Comparison of ENCODE assay signal across 35 cellular contexts in genomic region chr12:43571885-43572284, GRCh38. TPM values are rescaled to one million over a fixed set of nuclear protein-coding genes. Genes with fewer than 3 reads are reported as not detected.
"Had no signal": no experiment of that assay in that cellular context is flagged by ENCODE, and none has a peak within 500 bp of the region (broad histone marks: within the 10 kb centered on the region; RNA-seq: fewer than 3 reads in every experiment).

No MANE protein-coding gene starts in this region.

- H3K4me1 ChIP-seq: esophagus muscularis mucosa, foreskin keratinocyte, gastrocnemius medialis, heart left ventricle had no signal

- H3K4me1 Mint-ChIP-seq: activated B cell treated with CpG ODN at 0.5 μM for 24 hours; activated T-helper 17 cell treated with anti-CD3 and anti-CD28 coated beads, Interleukin-2, amount 50 U/mL, for 72 hours; central memory CD8-positive, alpha-beta T cell; T-helper 17 cell had no signal

- H3K4me3 ChIP-seq: esophagus muscularis mucosa, gastrocnemius medialis, heart left ventricle had no signal

- ATAC-seq: activated CD4-positive, CD25-positive, alpha-beta regulatory T cell treated with anti-CD3 and anti-CD28 coated beads, Interleukin-2, amount 50 U/mL, for 24 hours; activated CD8-positive, alpha-beta T cell treated with anti-CD3 and anti-CD28 coated beads for 36 hours; activated T-cell treated with anti-CD3 and anti-CD28 coated beads, Interleukin-2, amount 50 U/mL, for 4 hours; activated T-helper 17 cell treated with anti-CD3 and anti-CD28 coated beads, Interleukin-2, amount 50 U/mL, for 72 hours; effector memory CD8-positive, alpha-beta T cell; foreskin keratinocyte; gastrocnemius medialis; heart left ventricle; T-helper 17 cell had no signal

- H3K27ac ChIP-seq: brain microvascular endothelial cell, esophagus muscularis mucosa, foreskin keratinocyte, gastrocnemius medialis, heart left ventricle, WERI-Rb-1 had no signal

- H3K27me3 Mint-ChIP-seq: activated B cell treated with CpG ODN at 0.5 μM for 24 hours; central memory CD8-positive, alpha-beta T cell; effector memory CD8-positive, alpha-beta T cell; T-helper 17 cell had no signal

- H3K9me3 ChIP-seq: esophagus muscularis mucosa, gastrocnemius medialis had no signal

- H3K27ac Mint-ChIP-seq: activated B cell treated with CpG ODN at 0.5 μM for 24 hours; activated CD8-positive, alpha-beta T cell treated with anti-CD3 and anti-CD28 coated beads for 36 hours; activated naive CD8-positive, alpha-beta T cell; activated T-helper 17 cell treated with anti-CD3 and anti-CD28 coated beads, Interleukin-2, amount 50 U/mL, for 72 hours; effector memory CD8-positive, alpha-beta T cell; T-helper 17 cell; T-helper 2 cell treated with Interferon-gamma antibody and Interleukin-4, amounts not matched to agents 5 μg/mL and 100 μg/mL, for 36 hours had no signal

- H3K4me3 Mint-ChIP-seq: activated B cell treated with CpG ODN at 0.5 μM for 24 hours; activated CD8-positive, alpha-beta T cell treated with anti-CD3 and anti-CD28 coated beads for 36 hours; activated naive CD8-positive, alpha-beta T cell; activated T-cell treated with anti-CD3 and anti-CD28 coated beads, Interleukin-2, amount 50 U/mL, for 4 hours; activated T-helper 17 cell treated with anti-CD3 and anti-CD28 coated beads, Interleukin-2, amount 50 U/mL, for 72 hours; central memory CD8-positive, alpha-beta T cell; effector memory CD8-positive, alpha-beta T cell; T-helper 17 cell; T-helper 2 cell treated with Interferon-gamma antibody and Interleukin-4, amounts not matched to agents 5 μg/mL and 100 μg/mL, for 36 hours had no signal

- H3K36me3 ChIP-seq: brain microvascular endothelial cell, esophagus muscularis mucosa, gastrocnemius medialis, heart left ventricle, WERI-Rb-1 had no signal

- DNase-seq: activated B cell treated with CpG ODN at 0.5 μM for 24 hours; activated CD4-positive, alpha-beta T cell treated with anti-CD3 and anti-CD28 coated beads for 48 hours; activated CD4-positive, alpha-beta T cell treated with anti-CD3 and anti-CD28 coated beads, Interleukin-2, amount 50 U/mL, for 1 hour; activated CD4-positive, alpha-beta T cell treated with anti-CD3 and anti-CD28 coated beads, Interleukin-2, amount 50 U/mL, for 48 hours; activated CD8-positive, alpha-beta memory T cell treated with anti-CD3 and anti-CD28 coated beads for 24 hours; activated CD8-positive, alpha-beta T cell treated with anti-CD3 and anti-CD28 coated beads for 36 hours; activated effector memory CD4-positive, alpha-beta T cell treated with Interleukin-2 at 50 U/mL for 16 hours; activated gamma-delta T cell treated with Interleukin-2 at 50 U/mL for 16 hours; activated naive CD4-positive, alpha-beta T cell treated with anti-CD3 and anti-CD28 coated beads, Interleukin-2, amount 50 U/mL, for 16 hours; activated naive CD4-positive, alpha-beta T cell treated with Interleukin-2 at 50 U/mL for 16 hours; activated T-cell treated with anti-CD3 and anti-CD28 coated beads, Interleukin-2, amount 50 U/mL, for 4 hours; amniotic stem cell; anterior cingulate cortex; brain microvascular endothelial cell; cortex of kidney; dermis blood vessel endothelial cell; effector CD4-positive, alpha-beta T cell; effector memory CD8-positive, alpha-beta T cell; erythroblast; foreskin keratinocyte; gastrocnemius medialis; glutamatergic neuron; T-helper 17 cell; T1000; WERI-Rb-1 had no signal

- H3K27me3 ChIP-seq: brain microvascular endothelial cell, gastrocnemius medialis had no signal

RNA-seq across cellular contexts. Expression of gene ADAMTS20, which starts 19.9 kb away (rescaled TPM):
- total RNA-seq: activated B cell treated with CpG ODN at 0.5 μM for 24 hours; activated CD8-positive, alpha-beta T cell treated with anti-CD3 and anti-CD28 coated beads for 36 hours; activated T-cell treated with anti-CD3 and anti-CD28 coated beads, Interleukin-2, amount 50 U/mL, for 4 hours; bronchial epithelial cell; cardiac septum; dermis blood vessel endothelial cell; esophagus muscularis mucosa; foreskin keratinocyte; gastrocnemius medialis; T-helper 17 cell had no signal
- polyA plus RNA-seq: adipose tissue, foreskin keratinocyte, heart left ventricle had no signal
